In the genomic region with DNA sequence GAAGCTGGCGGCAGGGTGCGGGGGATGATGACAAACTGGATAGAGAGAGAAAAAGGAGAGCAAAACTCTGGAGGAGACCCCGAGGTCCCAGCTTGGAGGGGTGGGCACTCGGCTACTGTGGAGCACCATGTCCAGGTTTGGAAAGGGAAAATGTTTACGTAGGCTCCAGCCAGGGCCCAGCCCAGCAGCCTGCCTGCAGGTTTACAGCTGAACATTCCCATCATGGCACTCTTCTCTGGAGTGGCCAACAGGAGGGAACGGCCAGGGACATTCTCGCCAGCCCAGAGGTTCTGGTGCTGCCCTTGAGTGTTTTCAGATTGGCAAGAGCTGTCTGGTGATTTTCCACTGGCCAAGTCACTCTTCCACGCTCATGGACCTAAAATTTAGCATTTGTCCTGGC, we compare ENCODE assay signal across 34 cellular contexts.
"Had no signal": no experiment of that assay in that cellular context is flagged by ENCODE, and none has a peak within 500 bp of the region (broad histone marks: within the 10 kb centered on the region; RNA-seq: fewer than 3 reads in every experiment).

No MANE protein-coding gene starts in this region.

- H3K9me3 Mint-ChIP-seq: activated CD4-positive, alpha-beta T cell treated with anti-CD3 and anti-CD28 coated beads, Interleukin-2, amount 10 ng/mL, durations not matched to agents 24 days and 14 days; activated naive CD8-positive, alpha-beta T cell treated with anti-CD3 and anti-CD28 coated beads, Interleukin-2, amount 10 ng/mL, durations not matched to agents 7 days and 5 days; dendritic cell treated with granulocyte-macrophage colony-stimulating factor and Interleukin-4, amounts not matched to agents 40 ng/mL and 50 ng/mL, for 4 days; T-helper 2 cell treated with Interferon-gamma antibody and Interleukin-4, amounts not matched to agents 5 μg/mL and 100 μg/mL, for 36 hours had no signal

- H3K4me3 Mint-ChIP-seq: activated CD4-positive, alpha-beta memory T cell treated with anti-CD3 and anti-CD28 coated beads for 36 hours; activated CD4-positive, alpha-beta T cell treated with anti-CD3 and anti-CD28 coated beads for 36 hours; activated CD4-positive, alpha-beta T cell treated with anti-CD3 and anti-CD28 coated beads, Interleukin-2, amount 10 ng/mL, durations not matched to agents 24 days and 14 days; activated CD8-positive, alpha-beta memory T cell treated with anti-CD3 and anti-CD28 coated beads, Interleukin-2, amount 10 ng/mL, durations not matched to agents 7 days and 5 days; activated CD8-positive, alpha-beta T cell treated with anti-CD3 and anti-CD28 coated beads, Interleukin-2, amount 10 ng/mL, durations not matched to agents 7 days and 5 days; activated naive CD4-positive, alpha-beta T cell treated with anti-CD3 and anti-CD28 coated beads, Interleukin-2, amount 10 ng/mL, durations not matched to agents 7 days and 5 days; activated naive CD8-positive, alpha-beta T cell treated with anti-CD3 and anti-CD28 coated beads, Interleukin-2, amount 10 ng/mL, durations not matched to agents 7 days and 5 days; activated T-cell treated with anti-CD3 and anti-CD28 coated beads, Interleukin-2, amount 50 U/mL, for 24 hours; activated T-helper 17 cell treated with anti-CD3 and anti-CD28 coated beads, Interleukin-2, amount 50 U/mL, for 72 hours; brain; dendritic cell treated with granulocyte-macrophage colony-stimulating factor and Interleukin-4, amounts not matched to agents 40 ng/mL and 50 ng/mL, for 4 days; T-helper 17 cell; T-helper 2 cell treated with Interferon-gamma antibody and Interleukin-4, amounts not matched to agents 5 μg/mL and 100 μg/mL, for 36 hours had no signal

- H3K36me3 ChIP-seq: ascending aorta, breast epithelium, cardiac muscle cell, esophagus squamous epithelium, WERI-Rb-1 had no signal

- H3K27ac ChIP-seq: ascending aorta, breast epithelium, cardiac muscle cell, coronary artery, esophagus squamous epithelium, WERI-Rb-1 had no signal

- H3K9me3 ChIP-seq: ascending aorta, breast epithelium, esophagus squamous epithelium had no signal

- H3K4me3 ChIP-seq: ascending aorta, breast epithelium, cardiac muscle cell, coronary artery, dorsolateral prefrontal cortex, esophagus squamous epithelium had no signal

- H3K4me1 ChIP-seq: ascending aorta, breast epithelium had no signal

- H3K27ac Mint-ChIP-seq: activated CD4-positive, alpha-beta memory T cell treated with anti-CD3 and anti-CD28 coated beads for 36 hours; activated CD4-positive, alpha-beta T cell treated with anti-CD3 and anti-CD28 coated beads for 36 hours; activated CD4-positive, alpha-beta T cell treated with anti-CD3 and anti-CD28 coated beads, Interleukin-2, amount 10 ng/mL, durations not matched to agents 24 days and 14 days; activated CD8-positive, alpha-beta memory T cell treated with anti-CD3 and anti-CD28 coated beads, Interleukin-2, amount 10 ng/mL, durations not matched to agents 7 days and 5 days; activated CD8-positive, alpha-beta T cell treated with anti-CD3 and anti-CD28 coated beads, Interleukin-2, amount 10 ng/mL, durations not matched to agents 7 days and 5 days; activated naive CD4-positive, alpha-beta T cell treated with anti-CD3 and anti-CD28 coated beads, Interleukin-2, amount 10 ng/mL, durations not matched to agents 7 days and 5 days; activated naive CD4-positive, alpha-beta T cell treated with anti-CD3 and anti-CD28 coated beads, Interleukin-2, amount 50 U/mL, for 72 hours; activated naive CD8-positive, alpha-beta T cell treated with anti-CD3 and anti-CD28 coated beads, Interleukin-2, amount 10 ng/mL, durations not matched to agents 7 days and 5 days; activated T-cell treated with anti-CD3 and anti-CD28 coated beads, Interleukin-2, amount 50 U/mL, for 24 hours; activated T-helper 17 cell treated with anti-CD3 and anti-CD28 coated beads, Interleukin-2, amount 50 U/mL, for 72 hours; dendritic cell treated with granulocyte-macrophage colony-stimulating factor and Interleukin-4, amounts not matched to agents 40 ng/mL and 50 ng/mL, for 4 days; T-helper 17 cell; T-helper 2 cell treated with Interferon-gamma antibody and Interleukin-4, amounts not matched to agents 5 μg/mL and 100 μg/mL, for 36 hours had no signal

- H3K27me3 Mint-ChIP-seq: activated CD4-positive, alpha-beta memory T cell treated with anti-CD3 and anti-CD28 coated beads for 36 hours; activated CD4-positive, alpha-beta T cell treated with anti-CD3 and anti-CD28 coated beads for 36 hours; activated CD4-positive, alpha-beta T cell treated with anti-CD3 and anti-CD28 coated beads, Interleukin-2, amount 10 ng/mL, durations not matched to agents 24 days and 14 days; activated CD8-positive, alpha-beta memory T cell treated with anti-CD3 and anti-CD28 coated beads, Interleukin-2, amount 10 ng/mL, durations not matched to agents 7 days and 5 days; activated naive CD4-positive, alpha-beta T cell treated with anti-CD3 and anti-CD28 coated beads, Interleukin-2, amount 10 ng/mL, durations not matched to agents 7 days and 5 days; activated naive CD8-positive, alpha-beta T cell treated with anti-CD3 and anti-CD28 coated beads, Interleukin-2, amount 10 ng/mL, durations not matched to agents 7 days and 5 days; activated T-cell treated with anti-CD3 and anti-CD28 coated beads, Interleukin-2, amount 50 U/mL, for 24 hours; activated T-helper 17 cell treated with anti-CD3 and anti-CD28 coated beads, Interleukin-2, amount 50 U/mL, for 72 hours; dendritic cell treated with granulocyte-macrophage colony-stimulating factor and Interleukin-4, amounts not matched to agents 40 ng/mL and 50 ng/mL, for 4 days; T-helper 17 cell had no signal

- H3K4me1 Mint-ChIP-seq: activated CD4-positive, alpha-beta T cell treated with anti-CD3 and anti-CD28 coated beads for 36 hours; activated CD4-positive, alpha-beta T cell treated with anti-CD3 and anti-CD28 coated beads, Interleukin-2, amount 10 ng/mL, durations not matched to agents 24 days and 14 days; activated CD8-positive, alpha-beta memory T cell treated with anti-CD3 and anti-CD28 coated beads, Interleukin-2, amount 10 ng/mL, durations not matched to agents 7 days and 5 days; activated naive CD4-positive, alpha-beta T cell treated with anti-CD3 and anti-CD28 coated beads, Interleukin-2, amount 10 ng/mL, durations not matched to agents 7 days and 5 days; activated naive CD8-positive, alpha-beta T cell treated with anti-CD3 and anti-CD28 coated beads, Interleukin-2, amount 10 ng/mL, durations not matched to agents 7 days and 5 days; activated T-helper 17 cell treated with anti-CD3 and anti-CD28 coated beads, Interleukin-2, amount 50 U/mL, for 72 hours; T-helper 17 cell had no signal

- H3K36me3 Mint-ChIP-seq: activated CD4-positive, alpha-beta memory T cell treated with anti-CD3 and anti-CD28 coated beads for 36 hours; activated CD8-positive, alpha-beta memory T cell treated with anti-CD3 and anti-CD28 coated beads, Interleukin-2, amount 10 ng/mL, durations not matched to agents 7 days and 5 days; activated naive CD4-positive, alpha-beta T cell treated with anti-CD3 and anti-CD28 coated beads, Interleukin-2, amount 10 ng/mL, durations not matched to agents 7 days and 5 days; activated naive CD4-positive, alpha-beta T cell treated with anti-CD3 and anti-CD28 coated beads, Interleukin-2, amount 50 U/mL, for 72 hours; activated naive CD8-positive, alpha-beta T cell treated with anti-CD3 and anti-CD28 coated beads, Interleukin-2, amount 10 ng/mL, durations not matched to agents 7 days and 5 days; brain had no signal

- DNase-seq: activated CD4-positive, alpha-beta memory T cell treated with anti-CD3 and anti-CD28 coated beads for 36 hours; activated CD4-positive, alpha-beta T cell treated with anti-CD3 and anti-CD28 coated beads for 36 hours; activated CD4-positive, alpha-beta T cell treated with anti-CD3 and anti-CD28 coated beads, Interleukin-2, amount 10 ng/mL, durations not matched to agents 24 days and 14 days; activated CD4-positive, CD25-positive, alpha-beta regulatory T cell; activated CD4-positive, CD25-positive, alpha-beta regulatory T cell treated with anti-CD3 and anti-CD28 coated beads, Interleukin-2, amount 50 U/mL, for 72 hours; activated CD8-positive, alpha-beta memory T cell treated with anti-CD3 and anti-CD28 coated beads, Interleukin-2, amount 10 ng/mL, durations not matched to agents 7 days and 5 days; activated CD8-positive, alpha-beta memory T cell treated with anti-CD3 and anti-CD28 coated beads, Interleukin-2, amount 50 U/mL, for 48 hours; activated CD8-positive, alpha-beta T cell treated with anti-CD3 and anti-CD28 coated beads, Interleukin-2, amount 10 ng/mL, durations not matched to agents 7 days and 5 days; activated effector memory CD4-positive, alpha-beta T cell treated with Interleukin-2 at 50 U/mL for 16 hours; activated naive CD4-positive, alpha-beta T cell treated with anti-CD3 and anti-CD28 coated beads, Interleukin-2, amount 10 ng/mL, durations not matched to agents 7 days and 5 days; activated naive CD8-positive, alpha-beta T cell treated with anti-CD3 and anti-CD28 coated beads, Interleukin-2, amount 10 ng/mL, durations not matched to agents 7 days and 5 days; activated T-cell treated with anti-CD3 and anti-CD28 coated beads for 4 hours; activated T-cell treated with anti-CD3 and anti-CD28 coated beads, Interleukin-2, amount 50 U/mL, for 24 hours; central memory CD4-positive, alpha-beta T cell; cerebellar nuclear complex; dorsolateral prefrontal cortex; effector memory CD4-positive, alpha-beta T cell; erythroblast; esophagus squamous epithelium; foreskin melanocyte; head of caudate nucleus; T-helper 1 cell; T-helper 17 cell; T1000; WERI-Rb-1 had no signal

- H3K27me3 ChIP-seq: ascending aorta, breast epithelium, cardiac muscle cell, dorsolateral prefrontal cortex, esophagus squamous epithelium had no signal
